In genomic region chr4:82469776-82470345, GRCh38 we compare ENCODE assay signal across 1 cellular context.
TF ChIP-seq lines count a peak whose summit lies in the region.

No MANE protein-coding gene starts in this region.

TF ChIP-seq in IMR-90, 13 proteins besides CTCF, POLR2A, EP300 and RAD21 (continued from another document):
- no peak for TF ChIP-seq ELK1 (IDR thresholded peaks at IDR 0.05; ENCODE audit: borderline replicate concordance, low read depth, low read length)
- no peak for TF ChIP-seq RFX5 (IDR thresholded peaks at IDR 0.05; ENCODE audit: low read depth, low read length)
- TF ChIP-seq RCOR1 (IDR thresholded peaks at IDR 0.05; ENCODE audit: insufficient replicate concordance, low read length): no peak
- no peak for TF ChIP-seq CHD1 (IDR thresholded peaks at IDR 0.05; ENCODE audit: low read depth, low read length)
- TF ChIP-seq SMC3 (IDR thresholded peaks at IDR 0.05; ENCODE audit: low read depth, low read length): no peak
- TF ChIP-seq USF2 (IDR thresholded peaks at IDR 0.05; ENCODE audit: low read depth, low read length): no peak
- TF ChIP-seq FOS (IDR thresholded peaks at IDR 0.05; ENCODE audit: low read depth, low read length): no peak
- TF ChIP-seq BHLHE40 (IDR thresholded peaks at IDR 0.05; ENCODE audit: low read depth, low read length): no peak
